8 cellular contexts compared by ENCODE assay signal in genomic region chr16:72961115-72961832, GRCh38.
DNase-seq lines count a peak whose midpoint lies in the region; ATAC-seq, FAIRE-seq and TF ChIP-seq lines count a peak whose summit lies in the region.

No MANE protein-coding gene starts in this region.

- RAD21 ChIA-PET in GM12878 (lab: Charles Lee; ENCODE audit: unreplicated experiment), result interaction anchor here (0.9 kb wide), 1 partner anchor 129 kb away, joined by 6 read pairs; no protein-coding TSS in a partner anchor

- H3K4me1 ChIP-seq in GM12878 (ENCODE audit: control insufficient read depth, insufficient read depth, low read length), result no peaks in the 10 kb centered on the region
- no peaks in the 10 kb centered on the region for H3K4me1 ChIP-seq in MM.1S (ENCODE audit: low read length)

- H3K27me3 ChIP-seq in GM12878 (replicated peaks in 1 of 2; ENCODE audit: control insufficient read depth in 2 of 2, insufficient read depth in 2 of 2, low read length in 1 of 2), result no peaks in the 10 kb centered on the region
- no peaks in the 10 kb centered on the region for H3K27me3 ChIP-seq in MM.1S (replicated peaks; ENCODE audit: insufficient read depth, low read length)

- peak; percentile 22; the same call in 1 of the 2 replicates for TF ChIP-seq RAD21 in GM12878 (IDR thresholded peaks at IDR 0.05; ENCODE audit: insufficient read depth, low read depth, low read length)

- WGBS in GM12878 (ENCODE audit: insufficient coverage, insufficient replicate concordance, low lambda C conversion rate, missing lambda C conversion rate), result 85% methylated on average over 20 of the region's 20 CpGs

- H3K36me3 Mint-ChIP-seq in Calu3 (ENCODE audit: insufficient read depth, unreplicated experiment) (no peaks in the 10 kb centered on the region), neural crest cell (ENCODE audit: low read depth) (peaks cover 34% of the 10 kb centered on the region)

- FAIRE-seq in GM12878 (lab: Jason Lieb, UNC), result no peak

- CTCF ChIA-PET in Calu3 (lab: Charles Lee) (interaction anchor here (0.5 to 2.6 kb wide), 19 partner anchors 9 to 611 kb away, joined by 3 to 23 read pairs (median 4); partner anchors contain the start of gene ZFHX3), GM12878 (lab: Yijun Ruan, JAX) (interaction anchor here (1.0 to 1.7 kb wide), 2 partner anchors 129 to 458 kb away, joined by 4 to 6 read pairs; no protein-coding TSS in a partner anchor)

- H3K27me3 Mint-ChIP-seq in Calu3 (ENCODE audit: unreplicated experiment) (no peaks in the 10 kb centered on the region), neural crest cell (ENCODE audit: low read depth) (no peaks in the 10 kb centered on the region)

- H3K4me3 ChIP-seq in GM12878, result no peak overlapping the region
- no peak overlapping the region for H3K4me3 ChIP-seq in MM.1S (ENCODE audit: low read length)

- H3K27ac ChIP-seq in GM12878 (ENCODE audit: control insufficient read depth, insufficient read depth) (no peak overlapping the region), MM.1S (ENCODE audit: low read length) (no peak overlapping the region)

- POLR2A ChIA-PET in GM12878 (lab: Charles Lee), result no interaction called here

- intact Hi-C loops in Calu3 (cut with micrococcal nuclease; ENCODE audit: unreplicated experiment) (loop anchor here (5.0 to 10.0 kb wide), 4 partner anchors 129 to 456 kb away; no protein-coding TSS in a partner anchor), GM12878 (cut with micrococcal nuclease; ENCODE audit: unreplicated experiment) (no loop called here)

- no peaks in the 10 kb centered on the region for H3F3A ChIP-seq in MM.1S (ENCODE audit: insufficient read depth, low read length)

- H2AFZ ChIP-seq in GM12878 (ENCODE audit: control insufficient read depth, low read depth, low read length) (no peak overlapping the region), MM.1S (ENCODE audit: low read length) (no peak overlapping the region)

- no peak for ATAC-seq in GM12878
- ATAC-seq in GM18870 (IDR thresholded peaks at IDR 0.05; ENCODE audit: unreplicated experiment), result no peak
- ATAC-seq in HG03432 (IDR thresholded peaks at IDR 0.05; ENCODE audit: unreplicated experiment), result no peak
- ATAC-seq in GM19023 (IDR thresholded peaks at IDR 0.05; ENCODE audit: unreplicated experiment), result no peak

- H3K9me2 ChIP-seq in MM.1S (replicated peaks; ENCODE audit: insufficient read depth, low read length), result no peaks in the 10 kb centered on the region

- H3K9me3 ChIP-seq in GM12878 (replicated peaks; ENCODE audit: control insufficient read depth, insufficient read depth, low read length) (no peaks in the 10 kb centered on the region), MM.1S (replicated peaks; ENCODE audit: insufficient read depth, low read length) (no peaks in the 10 kb centered on the region)

- H3K79me2 ChIP-seq in GM12878 (ENCODE audit: control insufficient read depth, insufficient read depth, low read length) (no peaks in the 10 kb centered on the region), MM.1S (ENCODE audit: low read length) (no peaks in the 10 kb centered on the region)

- H3K4me1 Mint-ChIP-seq in Calu3 (ENCODE audit: low read depth, unreplicated experiment) (peaks cover 27% of the 10 kb centered on the region), neural crest cell (peaks cover 47% of the 10 kb centered on the region)

- no peak for TF ChIP-seq EP300 in GM12878 (IDR thresholded peaks at IDR 0.05; ENCODE audit: borderline replicate concordance in 1 of 2, control insufficient read depth in 1 of 2, low read depth in 2 of 2, low read length in 2 of 2)

- TF ChIP-seq POLR2A in GM12878 (IDR thresholded peaks at IDR 0.05; ENCODE audit: low read depth, low read length), result no peak

- H3K9me3 Mint-ChIP-seq in Calu3 (ENCODE audit: low read depth, unreplicated experiment) (no peaks in the 10 kb centered on the region), neural crest cell (peaks cover 2% of the 10 kb centered on the region)

- H3K9ac ChIP-seq in GM12878 (ENCODE audit: control insufficient read depth, insufficient read depth, low read length), result no peak overlapping the region
- H3K9ac ChIP-seq in MM.1S (ENCODE audit: low read length), result no peak overlapping the region

- H3K4me2 ChIP-seq in GM12878 (ENCODE audit: control insufficient read depth, insufficient read depth), result no peak overlapping the region
- no peak overlapping the region for H3K4me2 ChIP-seq in MM.1S (ENCODE audit: low read depth, low read length)

- SMC1A ChIA-PET in GM12878 (lab: Charles Lee; ENCODE audit: uncharacterized antibody, unreplicated experiment), result no interaction called here

- H3K4me3 Mint-ChIP-seq in Calu3 (ENCODE audit: low read depth, unreplicated experiment) (peak overlapping the region; percentile 21), neural crest cell (no peak overlapping the region)

- in situ Hi-C loops in GM12878 (cut with MboI), result no loop called here

- peak; percentile 64 for TF ChIP-seq CTCF in Calu3 (IDR thresholded peaks at IDR 0.05; ENCODE audit: unreplicated experiment)
- TF ChIP-seq CTCF in GM12878 (IDR thresholded peaks at IDR 0.05 in 2 of 3, conservative IDR thresholded peaks at IDR 0.05 in 1 of 3; ENCODE audit: control insufficient read depth in 2 of 3, extremely low read depth in 1 of 3, insufficient read depth in 1 of 3, low read depth in 3 of 3, low read length in 3 of 3), result 0 out of 6 replicates have a peak, but pooled peaks of 1 of the 3 experiments have one; percentile 6
- TF ChIP-seq CTCF in neural crest cell (conservative IDR thresholded peaks at IDR 0.05), result peak; percentile 52
- TF ChIP-seq CTCF in MM.1S (IDR thresholded peaks at IDR 0.05; ENCODE audit: low read length), result no peak

- H4K20me1 ChIP-seq in GM12878 (ENCODE audit: control insufficient read depth, insufficient read depth), result no peaks in the 10 kb centered on the region
- no peaks in the 10 kb centered on the region for H4K20me1 ChIP-seq in MM.1S (ENCODE audit: insufficient read depth, low read length)

- H3K36me3 ChIP-seq in GM12878 (ENCODE audit: control insufficient read depth in 2 of 2, insufficient read depth in 2 of 2, low read length in 1 of 2) (peaks cover 1 to 5% of the 10 kb centered on the region in 2 experiments; a peak in 3 of 4 replicates), MM.1S (replicated peaks; ENCODE audit: insufficient read depth, low read length) (no peaks in the 10 kb centered on the region)

- DNase-seq in Calu3, result peak; percentile 43
- peak; percentile 79 for DNase-seq in NCI-H1694 (lab: John Stamatoyannopoulos, UW)
- DNase-seq in GM12878 (ENCODE audit: low read depth, low spot score), result no peak
- DNase-seq in neural crest cell (ENCODE audit: low read depth, low spot score), result no peak
- no peak for DNase-seq in MM.1S

- BruUV-seq in Calu3 (replicated peaks; lab: Mats Ljungman, UMichigan) (no TSS peak), GM12878 (replicated peaks; lab: Mats Ljungman, UMichigan) (no TSS peak)

- H3K27ac Mint-ChIP-seq in Calu3 (ENCODE audit: unreplicated experiment) (no peak overlapping the region), neural crest cell (ENCODE audit: unreplicated experiment) (peak overlapping the region; percentile 78)

TF ChIP-seq in GM12878, 131 proteins besides CTCF, POLR2A, EP300 and RAD21:
- peak; percentile 39; the same call in 1 of the 2 replicates for TF ChIP-seq ZNF384 (IDR thresholded peaks at IDR 0.05; ENCODE audit: borderline replicate concordance, low read depth, low read length)
- peak; percentile 12; the same call in 1 of the 2 replicates for TF ChIP-seq SPI1 (IDR thresholded peaks at IDR 0.05; ENCODE audit: borderline replicate concordance, insufficient read depth, low read depth, low read length)
- no peak for TF ChIP-seq EZH2 (IDR thresholded peaks at IDR 0.05; ENCODE audit: borderline replicate concordance, control insufficient read depth, low read depth, low read length)

Comparison
In these comparisons a context has a peak if more than half of its experiments do, and no peak if none do; other contexts are left out.
1. DNase-seq: peak in Calu3 (single experiment) and NCI-H1694 (single experiment); none in GM12878 (single experiment), neural crest cell (single experiment) and MM.1S (single experiment).